Comparison of ENCODE assay signal across 28 cellular contexts in genomic region chr16:68130520-68130919, GRCh38. TPM values are rescaled to one million over a fixed set of nuclear protein-coding genes. Genes with fewer than 3 reads are reported as not detected.
DNase-seq lines count a peak whose midpoint lies in the region; ATAC-seq, FAIRE-seq and TF ChIP-seq lines count a peak whose summit lies in the region.
"Had no signal": no experiment of that assay in that cellular context is flagged by ENCODE, and none has a peak within 500 bp of the region (broad histone marks: within the 10 kb centered on the region; RNA-seq: fewer than 3 reads in every experiment).

No MANE protein-coding gene starts in this region.

- peaks cover 46% of the 10 kb centered on the region for H3K4me1 Mint-ChIP-seq in activated T-cell treated with anti-CD3 and anti-CD28 coated beads, Interleukin-2, amount 50 U/mL, for 72 hours (ENCODE audit: low read depth)

- no peak overlapping the region for H3K27ac ChIP-seq in K562 (ENCODE audit: extremely low read depth, low read depth, low read length)
- peak overlapping the region; percentile 74 to 86 (median 82) for H3K27ac ChIP-seq in gastrocnemius medialis
- H3K27ac ChIP-seq: BLaER1, dorsolateral prefrontal cortex, RWPE1, SK-N-MC, upper lobe of right lung had no signal

- peak overlapping the region in 1 of 2 donors; percentile 4 for H3K4me3 Mint-ChIP-seq in activated T-cell treated with anti-CD3 and anti-CD28 coated beads, Interleukin-2, amount 50 U/mL, for 72 hours

- no peak for TF ChIP-seq RAD21 in K562 (CRISPR knock-in tag; conservative IDR thresholded peaks at IDR 0.05 in 1 of 2, IDR thresholded peaks at IDR 0.05 in 1 of 2)

- H3K9ac ChIP-seq in K562 (ENCODE audit: insufficient read depth in 1 of 2, low read depth in 2 of 2, low read length in 2 of 2): no peak overlapping the region
- H3K9ac ChIP-seq: BLaER1 had no signal

- H3K27me3 Mint-ChIP-seq in activated T-cell treated with anti-CD3 and anti-CD28 coated beads, Interleukin-2, amount 50 U/mL, for 72 hours (ENCODE audit: low read depth): no peaks in the 10 kb centered on the region

- POLR2A ChIA-PET in K562 (lab: Yijun Ruan, JAX): no interaction called here

- DNase-seq in activated T-cell treated with anti-CD3 and anti-CD28 coated beads, Interleukin-2, amount 50 U/mL, for 72 hours: no peak
- DNase-seq in activated T-cell treated with anti-CD3 and anti-CD28 coated beads, Interleukin-2, amount 50 U/mL, for 1 hour: no peak
- DNase-seq in GM12892 (ENCODE audit: insufficient read length): no peak
- DNase-seq in K562 (ENCODE audit: extremely low read depth in 1 of 4, low spot score in 3 of 4): no peak
- DNase-seq in gastrocnemius medialis: no peak
- no peak for DNase-seq in GM10266 (ENCODE audit: extremely low spot score)
- no peak for DNase-seq in islet precursor cell
- DNase-seq in middle frontal gyrus (ENCODE audit: extremely low spot score, low spot score): no peak
- DNase-seq: ACHN; activated CD4-positive, alpha-beta T cell treated with anti-CD3 and anti-CD28 coated beads, Interleukin-2, amount 50 U/mL, for 1 hour; activated naive CD4-positive, alpha-beta T cell; dorsolateral prefrontal cortex; EL; NCI-H1092; NCI-H187 treated with DMSO at 0.1 percent for 48 hours; NCI-H2227 treated with DMSO at 0.1 percent for 48 hours; NCI-H748 treated with DMSO at 0.1 percent for 48 hours; nucleus accumbens; stimulated activated CD8-positive, alpha-beta memory T cell treated with anti-CD3 and anti-CD28 coated beads, Interleukin-4, amount 100 ng/mL, for 48 hours; substantia nigra; T-helper 2 cell; upper lobe of right lung had no signal

- ATAC-seq in activated T-cell treated with anti-CD3 and anti-CD28 coated beads, Interleukin-2, amount 50 U/mL, for 72 hours (replicated peaks in 1 of 2): no peak
- ATAC-seq in K562: no peak
- ATAC-seq in gastrocnemius medialis: no peak
- ATAC-seq: HCT116, upper lobe of right lung had no signal

- H3K9me1 ChIP-seq in K562 (ENCODE audit: control insufficient read depth, insufficient read depth, low read length): no peaks in the 10 kb centered on the region

- no peak for TF ChIP-seq CTCF in K562 (IDR thresholded peaks at IDR 0.05 in 2 of 3, conservative IDR thresholded peaks at IDR 0.05 in 1 of 3; ENCODE audit: insufficient read depth in 2 of 3, low read depth in 1 of 3, low read length in 3 of 3)
- no peak for TF ChIP-seq CTCF in gastrocnemius medialis (IDR thresholded peaks at IDR 0.05 in 4 of 5, conservative IDR thresholded peaks at IDR 0.05 in 1 of 5)
- TF ChIP-seq CTCF in GM10266 (IDR thresholded peaks at IDR 0.05; ENCODE audit: control insufficient read depth, insufficient read depth, low read depth, missing control alignments): no peak

- peak overlapping the region; percentile 87 for H3K27ac Mint-ChIP-seq in activated T-cell treated with anti-CD3 and anti-CD28 coated beads, Interleukin-2, amount 50 U/mL, for 72 hours

- H3K36me3 ChIP-seq in K562 (ENCODE audit: control insufficient read depth, insufficient read depth, low read length) (peaks cover 47% of the 10 kb centered on the region; the same call in 2 of the 3 replicates), gastrocnemius medialis (peaks cover 0 to 7% of the 10 kb centered on the region in 2 donors)

- TF ChIP-seq POLR2A in GM12892 (IDR thresholded peaks at IDR 0.05; ENCODE audit: low read depth, low read length) (no peak), K562 (conservative IDR thresholded peaks at IDR 0.05) (no peak), gastrocnemius medialis (IDR thresholded peaks at IDR 0.05) (no peak)

- H3K27me3 ChIP-seq in K562 (ENCODE audit: control insufficient read depth in 2 of 2, insufficient read depth in 2 of 2, low read length in 2 of 2): no peaks in the 10 kb centered on the region
- H3K27me3 ChIP-seq in gastrocnemius medialis: no peaks in the 10 kb centered on the region
- H3K27me3 ChIP-seq: BLaER1, dorsolateral prefrontal cortex, upper lobe of right lung had no signal

- 0 out of 2 replicates have a peak, but pooled peaks cover 4% of the 10 kb centered on the region for H4K20me1 ChIP-seq in K562 (replicated peaks; ENCODE audit: control insufficient read depth, insufficient read depth, low read length)

- no peak overlapping the region for H3K4me2 ChIP-seq in K562 (ENCODE audit: insufficient read depth, low read length)
- H3K4me2 ChIP-seq: BLaER1 had no signal

- H3K9me3 ChIP-seq in K562 (replicated peaks; ENCODE audit: control insufficient read depth, insufficient read depth, low read depth, low read length): no peaks in the 10 kb centered on the region
- no peaks in the 10 kb centered on the region for H3K9me3 ChIP-seq in gastrocnemius medialis
- H3K9me3 ChIP-seq: BLaER1, upper lobe of right lung had no signal

- H3K4me3 ChIP-seq in K562: no peak overlapping the region
- H3K4me3 ChIP-seq in gastrocnemius medialis: no peak overlapping the region
- H3K4me3 ChIP-seq: BLaER1, dorsolateral prefrontal cortex, lung, SK-N-MC, upper lobe of right lung had no signal

- H3K4me1 ChIP-seq in K562 (replicated peaks in 1 of 2; ENCODE audit: control insufficient read depth in 2 of 2, insufficient read depth in 2 of 2, low read length in 2 of 2) (no peaks in the 10 kb centered on the region; a peak in 1 of 5 replicates), gastrocnemius medialis (peaks cover 61 to 62% of the 10 kb centered on the region in 2 donors)
- H3K4me1 ChIP-seq: BLaER1, upper lobe of right lung had no signal

- no peaks in the 10 kb centered on the region for H3K9me3 Mint-ChIP-seq in activated T-cell treated with anti-CD3 and anti-CD28 coated beads, Interleukin-2, amount 50 U/mL, for 72 hours

- no peak overlapping the region for H2AFZ ChIP-seq in K562 (ENCODE audit: low read depth, low read length)

- TF ChIP-seq EP300 in K562 (IDR thresholded peaks at IDR 0.05; ENCODE audit: low read length): no peak

- H3K36me3 Mint-ChIP-seq in activated T-cell treated with anti-CD3 and anti-CD28 coated beads, Interleukin-2, amount 50 U/mL, for 72 hours (ENCODE audit: insufficient read depth in 2 of 2): peaks cover 9 to 14% of the 10 kb centered on the region in 2 donors

- CTCF ChIA-PET in K562 (lab: Yijun Ruan, JAX; ENCODE audit: low intra/inter-chr PET ratio): no interaction called here

- WGBS in K562 (ENCODE audit: insufficient coverage, low coverage, missing lambda C conversion rate): 76% methylated on average over 3 of the region's 3 CpGs

- H3K79me2 ChIP-seq in K562 (ENCODE audit: control insufficient read depth, insufficient read depth, low read length): peaks cover 91% of the 10 kb centered on the region

- intact Hi-C loops in K562 (cut with micrococcal nuclease): no loop called here
- intact Hi-C loops in gastrocnemius medialis (cut with DNase I; ENCODE audit: low total_unique reads): loop anchor here (5.0 kb wide), 1 partner anchor 67 kb away; no protein-coding TSS in a partner anchor

- FAIRE-seq in GM12892 (lab: Jason Lieb, UNC) (peak; percentile 69), K562 (lab: Jason Lieb, UNC) (no peak)
- FAIRE-seq: endothelial cell of umbilical vein had no signal

- in situ Hi-C loops in K562 (cut with MboI): no loop called here
- in situ Hi-C loops in gastrocnemius medialis (cut with MboI; ENCODE audit: low sequenced_read_pairs in 4 of 4): no loop called here

- BruUV-seq in K562 (replicated peaks; lab: Mats Ljungman, UMichigan): no TSS peak

TF ChIP-seq in K562, 482 proteins besides CTCF, POLR2A, EP300 and RAD21 (continues in another document):
- TF ChIP-seq L3MBTL2 (IDR thresholded peaks at IDR 0.05) (no peak), GTF2B (IDR thresholded peaks at IDR 0.05; ENCODE audit: extremely low read depth, insufficient read length) (no peak), ARID1B (IDR thresholded peaks at IDR 0.05) (no peak), C11orf30 (IDR thresholded peaks at IDR 0.05; ENCODE audit: low read depth) (peak; percentile 15; the same call in 1 of the 2 replicates), ZNF316 (IDR thresholded peaks at IDR 0.05) (peak; percentile 56), KLF10 (CRISPR knock-in tag; IDR thresholded peaks at IDR 0.05) (no peak), CBX8 (IDR thresholded peaks at IDR 0.05; ENCODE audit: borderline replicate concordance, extremely low read depth, low read depth, low read length, poor library complexity, severe bottlenecking) (no peak), MCM2 (IDR thresholded peaks at IDR 0.05; ENCODE audit: low read depth) (no peak), CREM (IDR thresholded peaks at IDR 0.05; ENCODE audit: low read depth) (no peak)

RNA-seq across cellular contexts. Expression of gene NFATC3, which starts 45.4 kb away (rescaled TPM):
- 10 to 100 TPM; 79.7 to 82.5 TPM for total RNA-seq in activated T-cell treated with anti-CD3 and anti-CD28 coated beads, Interleukin-2, amount 50 U/mL, for 72 hours
- polyA plus RNA-seq in GM12892 (2012; ENCODE audit: missing spikeins): 12.3 TPM
- 152 and 242 TPM in 2 replicates for total RNA-seq in K562 (2011; cell fraction: chromatin; rRNA removed; ENCODE audit: low replicate concordance)
- total RNA-seq in K562 (2011; cell fraction: nucleolus; rRNA removed): 77.9 and 81.3 TPM in 2 replicates
- total RNA-seq in K562 (2011; cell fraction: nucleoplasm; rRNA removed): 116 and 142 TPM in 2 replicates
- total RNA-seq in K562 (2014; rRNA removed) (58.1 and 61.4 TPM in 2 replicates), K562 (2014; rRNA removed; fragmentation: Illumina TruSeq; extraction: Trizol) (56.9 and 65.9 TPM in 2 replicates), K562 (2015; rRNA removed; fragmentation: Illumina TruSeq; extraction: Trizol) (56.8 and 59.4 TPM in 2 replicates), K562 (2021) (86.7 and 98.4 TPM in 2 replicates), gastrocnemius medialis (10 to 100 TPM; 47.9 to 72.7 (median 70.7) TPM)
- polyA plus RNA-seq in K562 (2011; rRNA removed) (70.7 and 96.9 TPM in 2 replicates), K562 (2014; fragmentation: Illumina TruSeq; extraction: Trizol) (55.3 and 63.6 TPM in 2 replicates), K562 (2014; fragmentation: Nextera tagmentation; extraction: Ambion mirVana) (10 to 100 TPM; 15.7 to 19.1 TPM), K562 (2014; rRNA removed) (47.3 and 54.8 TPM in 2 replicates)
- 71.3 and 73.3 TPM in 2 replicates for polyA plus RNA-seq in K562 (2011; cell fraction: cytosol; rRNA removed)
- 58.7 and 63.9 TPM in 2 replicates for polyA plus RNA-seq in K562 (2011; cell fraction: nucleus; rRNA removed)
- 31.9 and 42.7 TPM in 2 replicates for polyA plus RNA-seq in K562 (2012)
- polyA minus RNA-seq in K562 (2011; rRNA and poly(A)+ RNA removed): 214 and 224 TPM in 2 replicates
- polyA minus RNA-seq in K562 (2011; cell fraction: cytosol; rRNA and poly(A)+ RNA removed): 65.3 and 93.0 TPM in 2 replicates
- polyA minus RNA-seq in K562 (2011; cell fraction: nucleus; rRNA and poly(A)+ RNA removed): 63.7 and 91.3 TPM in 2 replicates
